Comparison of ENCODE assay signal across 18 cellular contexts in genomic region chr6:21404577-21404976, GRCh38.
DNase-seq lines count a peak whose midpoint lies in the region; ATAC-seq, FAIRE-seq and TF ChIP-seq lines count a peak whose summit lies in the region.
"Had no signal": no experiment of that assay in that cellular context is flagged by ENCODE, and none has a peak within 500 bp of the region (broad histone marks: within the 10 kb centered on the region; RNA-seq: fewer than 3 reads in every experiment).

No MANE protein-coding gene starts in this region.

- peaks cover under 1% of the 10 kb centered on the region for H3K9me3 Mint-ChIP-seq in activated CD4-positive, alpha-beta T cell treated with anti-CD3 and anti-CD28 coated beads, Interleukin-2, amount 10 ng/mL, durations not matched to agents 7 days and 5 days

- POLR2A ChIA-PET in activated CD4-positive, alpha-beta T cell treated with anti-CD3 and anti-CD28 coated beads, Interleukin-2, amount 10 ng/mL, durations not matched to agents 7 days and 5 days (lab: Charles Lee), result no interaction called here

- no peaks in the 10 kb centered on the region for H3K36me3 ChIP-seq in heart right ventricle
- H3K36me3 ChIP-seq: MG63 had no signal

- DNase-seq in GM12891 (ENCODE audit: insufficient read length, low spot score) (no peak), SIG-M5 (lab: John Stamatoyannopoulos, UW) (peak; percentile 46), heart right ventricle (no peak), left colon (no peak)
- no peak for DNase-seq in activated CD4-positive, alpha-beta T cell treated with anti-CD3 and anti-CD28 coated beads, Interleukin-2, amount 50 U/mL, for 4 hours
- DNase-seq in activated CD4-positive, alpha-beta T cell treated with anti-CD3 and anti-CD28 coated beads, Interleukin-2, amount 10 ng/mL, durations not matched to agents 7 days and 5 days, result no peak
- DNase-seq: activated CD8-positive, alpha-beta memory T cell treated with anti-CD3 and anti-CD28 coated beads, Interleukin-2, amount 50 U/mL, for 48 hours; head of caudate nucleus; MG63; NCI-H446 treated with DMSO at 0.1 percent for 48 hours; retina; stimulated activated CD4-positive, alpha-beta T cell treated with anti-CD3 and anti-CD28 coated beads, Interleukin-1b, Interleukin-23, amount 100 ng/mL, for 48 hours had no signal

- WGBS in heart right ventricle, 2 donors, result 83 to 94% methylated on average over 2 of the region's 2 CpGs

- H3K27me3 ChIP-seq in heart right ventricle, result no peaks in the 10 kb centered on the region
- H3K27me3 ChIP-seq: MG63 had no signal

- peaks cover 13% of the 10 kb centered on the region for H3K4me1 Mint-ChIP-seq in activated CD4-positive, alpha-beta T cell treated with anti-CD3 and anti-CD28 coated beads, Interleukin-2, amount 10 ng/mL, durations not matched to agents 7 days and 5 days
- H3K4me1 Mint-ChIP-seq: central memory CD8-positive, alpha-beta T cell had no signal

- H3K4me3 Mint-ChIP-seq in activated CD4-positive, alpha-beta T cell treated with anti-CD3 and anti-CD28 coated beads, Interleukin-2, amount 10 ng/mL, durations not matched to agents 7 days and 5 days, result no peak overlapping the region
- H3K4me3 Mint-ChIP-seq: central memory CD8-positive, alpha-beta T cell had no signal

- intact Hi-C loops in heart right ventricle (cut with DNase I) (no loop called here), left colon (cut with DNase I, micrococcal nuclease) (no loop called here)

- no peak for FAIRE-seq in GM12891 (lab: Jason Lieb, UNC)
- FAIRE-seq: endothelial cell of umbilical vein, TTC549 had no signal

- H3K4me1 ChIP-seq in heart right ventricle, result peaks cover 0 to 6% (median 0%) of the 10 kb centered on the region in 9 donors

- H3K27ac Mint-ChIP-seq in activated CD4-positive, alpha-beta T cell treated with anti-CD3 and anti-CD28 coated beads, Interleukin-2, amount 10 ng/mL, durations not matched to agents 7 days and 5 days, result no peak overlapping the region

- no peak overlapping the region for H3K4me3 ChIP-seq in heart right ventricle
- H3K4me3 ChIP-seq: MG63 had no signal

- H3K9me3 ChIP-seq in heart right ventricle, result peaks cover 0 to 4% (median 0%) of the 10 kb centered on the region in 11 donors
- H3K9me3 ChIP-seq: MG63 had no signal

- ATAC-seq in GM21526 (IDR thresholded peaks at IDR 0.05; ENCODE audit: low FRiP score, unreplicated experiment) (peak; percentile 78), HG03342 (IDR thresholded peaks at IDR 0.05; ENCODE audit: unreplicated experiment) (peak; percentile 65), heart right ventricle (no peak), left colon (no peak)

- H3K27ac ChIP-seq in heart right ventricle, result no peak overlapping the region
- H3K27ac ChIP-seq: RWPE1 had no signal

- TF ChIP-seq CTCF in heart right ventricle (IDR thresholded peaks at IDR 0.05), result no peak

- H3K36me3 Mint-ChIP-seq in activated CD4-positive, alpha-beta T cell treated with anti-CD3 and anti-CD28 coated beads, Interleukin-2, amount 10 ng/mL, durations not matched to agents 7 days and 5 days (ENCODE audit: low read depth), result no peaks in the 10 kb centered on the region

- H3K27me3 Mint-ChIP-seq in activated CD4-positive, alpha-beta T cell treated with anti-CD3 and anti-CD28 coated beads, Interleukin-2, amount 10 ng/mL, durations not matched to agents 7 days and 5 days, result peaks cover 6% of the 10 kb centered on the region

- TF ChIP-seq POLR2A in GM12891 (IDR thresholded peaks at IDR 0.05; ENCODE audit: low read depth, low read length), result no peak

- CTCF ChIA-PET in activated CD4-positive, alpha-beta T cell treated with anti-CD3 and anti-CD28 coated beads, Interleukin-2, amount 10 ng/mL, durations not matched to agents 7 days and 5 days (lab: Charles Lee), result interaction anchor here (0.7 kb wide), 1 partner anchor 448 kb away, joined by 3 read pairs; no protein-coding TSS in a partner anchor

TF ChIP-seq in GM12891, 5 proteins besides CTCF, POLR2A, EP300 and RAD21:
- TF ChIP-seq SPI1 (IDR thresholded peaks at IDR 0.05; ENCODE audit: low read depth, low read length) (peak; percentile 95), TAF1 (IDR thresholded peaks at IDR 0.05; ENCODE audit: low read depth, low read length) (no peak)

Comparison
In these comparisons a context has a peak if more than half of its experiments do, and no peak if none do; other contexts are left out.
1. ATAC-seq: peak in GM21526 (single experiment) and HG03342 (single experiment); none in heart right ventricle (0 of 8) and left colon (single experiment).